27 cellular contexts compared by ENCODE assay signal in the genomic region with DNA sequence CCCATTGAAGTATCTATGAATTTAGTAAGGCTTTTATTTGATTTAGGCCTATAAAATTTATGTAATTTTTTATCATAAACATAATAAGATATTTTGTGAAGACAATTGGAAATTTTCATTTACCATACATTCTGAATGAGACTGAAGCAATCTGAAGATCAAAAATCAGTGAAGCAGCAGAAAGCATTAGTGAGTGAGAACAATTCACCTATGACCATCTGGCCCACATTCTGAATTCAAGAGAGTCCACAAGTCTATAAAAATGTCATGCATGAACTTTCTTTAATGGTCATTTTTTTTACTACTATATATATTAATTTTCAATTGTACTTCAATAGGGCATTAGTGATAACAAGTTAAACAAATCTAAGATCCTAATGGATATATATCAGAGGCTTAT.
"Had no signal": no experiment of that assay in that cellular context is flagged by ENCODE, and none has a peak within 500 bp of the region (broad histone marks: within the 10 kb centered on the region; RNA-seq: fewer than 3 reads in every experiment).

No MANE protein-coding gene starts in this region.

- DNase-seq: activated B cell treated with CpG ODN at 0.5 μM for 24 hours; activated CD4-positive, alpha-beta memory T cell treated with anti-CD3 and anti-CD28 coated beads for 36 hours; activated CD4-positive, alpha-beta T cell treated with anti-CD3 and anti-CD28 coated beads for 4 hours; activated CD4-positive, alpha-beta T cell treated with anti-CD3 and anti-CD28 coated beads, Interleukin-2, amount 10 ng/mL, durations not matched to agents 24 days and 14 days; activated CD4-positive, alpha-beta T cell treated with anti-CD3 and anti-CD28 coated beads, Interleukin-2, amount 50 U/mL, for 1 hour; activated CD4-positive, alpha-beta T cell treated with anti-CD3 and anti-CD28 coated beads, Interleukin-2, amount 50 U/mL, for 4 hours; activated CD4-positive, CD25-positive, alpha-beta regulatory T cell treated with anti-CD3 and anti-CD28 coated beads, Interleukin-2, amount 50 U/mL, for 72 hours; activated CD8-positive, alpha-beta memory T cell treated with anti-CD3 and anti-CD28 coated beads, Interleukin-2, amount 50 U/mL, for 4 hours; activated CD8-positive, alpha-beta T cell treated with anti-CD3 and anti-CD28 coated beads for 36 hours; activated effector memory CD4-positive, alpha-beta T cell treated with anti-CD3 and anti-CD28 coated beads, Interleukin-2, amount 50 U/mL, for 16 hours; activated gamma-delta T cell treated with Interleukin-2 at 50 U/mL for 16 hours; activated naive CD4-positive, alpha-beta T cell; activated naive CD4-positive, alpha-beta T cell treated with anti-CD3 and anti-CD28 coated beads for 36 hours; activated naive CD4-positive, alpha-beta T cell treated with anti-CD3 and anti-CD28 coated beads, Interleukin-2, amount 50 U/mL, for 16 hours; activated naive CD8-positive, alpha-beta T cell treated with anti-CD3 and anti-CD28 coated beads for 36 hours; activated T-cell treated with anti-CD3 and anti-CD28 coated beads for 4 hours; activated T-cell treated with anti-CD3 and anti-CD28 coated beads, Interleukin-2, amount 50 U/mL, for 1 hour; activated T-cell treated with anti-CD3 and anti-CD28 coated beads, Interleukin-2, amount 50 U/mL, for 4 hours; activated T-cell treated with anti-CD3 and anti-CD28 coated beads, Interleukin-2, amount 50 U/mL, for 72 hours; adrenal gland; amniotic stem cell; aorta; body of pancreas; brain microvascular endothelial cell; central memory CD4-positive, alpha-beta T cell; T-helper 2 cell; T-helper 9 cell had no signal
